In genomic region chr1:43582162-43582566, GRCh38 we compare ENCODE assay signal across 1 cellular context.
TF ChIP-seq lines count a peak whose summit lies in the region.

No MANE protein-coding gene starts in this region.

TF ChIP-seq in GM12878, 131 proteins besides CTCF, POLR2A, EP300 and RAD21 (continued from another document):
- TF ChIP-seq, protein P1, sequence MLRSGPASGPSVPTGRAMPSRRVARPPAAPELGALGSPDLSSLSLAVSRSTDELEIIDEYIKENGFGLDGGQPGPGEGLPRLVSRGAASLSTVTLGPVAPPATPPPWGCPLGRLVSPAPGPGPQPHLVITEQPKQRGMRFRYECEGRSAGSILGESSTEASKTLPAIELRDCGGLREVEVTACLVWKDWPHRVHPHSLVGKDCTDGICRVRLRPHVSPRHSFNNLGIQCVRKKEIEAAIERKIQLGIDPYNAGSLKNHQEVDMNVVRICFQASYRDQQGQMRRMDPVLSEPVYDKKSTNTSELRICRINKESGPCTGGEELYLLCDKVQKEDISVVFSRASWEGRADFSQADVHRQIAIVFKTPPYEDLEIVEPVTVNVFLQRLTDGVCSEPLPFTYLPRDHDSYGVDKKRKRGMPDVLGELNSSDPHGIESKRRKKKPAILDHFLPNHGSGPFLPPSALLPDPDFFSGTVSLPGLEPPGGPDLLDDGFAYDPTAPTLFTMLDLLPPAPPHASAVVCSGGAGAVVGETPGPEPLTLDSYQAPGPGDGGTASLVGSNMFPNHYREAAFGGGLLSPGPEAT (IDR thresholded peaks at IDR 0.05; ENCODE audit: low read depth), result no peak; the same call in 1 of the 2 replicates
TF ChIP-seq in GM12878: peak in this region for 15.
